8 cellular contexts compared by ENCODE assay signal in genomic region chr11:75384438-75385080, GRCh38. TPM values are rescaled to one million over a fixed set of nuclear protein-coding genes. Genes with fewer than 3 reads are reported as not detected.
A peak's percentile ranks its signal among the peaks of the same experiment; 100 is the strongest.
DNase-seq lines count a peak whose midpoint lies in the region; ATAC-seq and TF ChIP-seq lines count a peak whose summit lies in the region.

No MANE protein-coding gene starts in this region.

- no peak overlapping the region for H3K4me3 ChIP-seq in retinal pigment epithelial cell (ENCODE audit: low read length)

- peak; percentile 87 for ATAC-seq in left ventricle myocardium superior
- no peak for ATAC-seq in HG03520 (IDR thresholded peaks at IDR 0.05; ENCODE audit: unreplicated experiment)
- ATAC-seq in HG03565 (IDR thresholded peaks at IDR 0.05; ENCODE audit: unreplicated experiment): no peak

- TF ChIP-seq CTCF in GM10266 (IDR thresholded peaks at IDR 0.05; ENCODE audit: control insufficient read depth, insufficient read depth, low read depth, missing control alignments): peak; percentile 92
- TF ChIP-seq CTCF in retinal pigment epithelial cell (conservative IDR thresholded peaks at IDR 0.05; ENCODE audit: low read depth, low read length): peak; percentile 96

- peak; percentile 84 for DNase-seq in GM10266 (ENCODE audit: extremely low spot score)
- DNase-seq in NCI-H146 (lab: John Stamatoyannopoulos, UW): peak; percentile 65
- DNase-seq in T-helper 9 cell: peak; percentile 78
- peak; percentile 31 for DNase-seq in amniotic epithelial cell (ENCODE audit: low read depth)
- peak; percentile 92 for DNase-seq in left ventricle myocardium superior
- DNase-seq in retinal pigment epithelial cell (ENCODE audit: low read depth): no peak

- intact Hi-C loops in left ventricle myocardium superior (cut with micrococcal nuclease): loop anchor here (5.0 kb wide), 1 partner anchor 102 kb away; no protein-coding TSS in a partner anchor

RNA-seq across cellular contexts. Expression of gene RPS3, which starts 14.8 kb away (rescaled TPM):
- 874 TPM for total RNA-seq in left ventricle myocardium superior

RNA-seq across cellular contexts. Expression of gene ARRB1, which starts 33.1 kb away (rescaled TPM):
- 26.5 TPM for total RNA-seq in left ventricle myocardium superior

RNA-seq across cellular contexts. Expression of gene KLHL35, which starts 48.4 kb away (rescaled TPM):
- 0.89 TPM for total RNA-seq in left ventricle myocardium superior
